ENCODE assay signal across 10 cellular contexts in genomic region chr7:43872401-43873165, GRCh38. TPM values are rescaled to one million over a fixed set of nuclear protein-coding genes. Genes with fewer than 3 reads are reported as not detected.
A peak's percentile ranks its signal among the peaks of the same experiment; 100 is the strongest.
DNase-seq lines count a peak whose midpoint lies in the region; ATAC-seq, FAIRE-seq and TF ChIP-seq lines count a peak whose summit lies in the region.
"Had no signal": no experiment of that assay in that cellular context is flagged by ENCODE, and none has a peak within 500 bp of the region (broad histone marks: within the 10 kb centered on the region; RNA-seq: fewer than 3 reads in every experiment).

No MANE protein-coding gene starts in this region.

- H3K4me1 ChIP-seq in H1 (replicated peaks in 1 of 4; ENCODE audit: control insufficient read depth in 3 of 4, insufficient read depth in 4 of 4, low read length in 3 of 4) (peaks cover 3 to 14% (median 6%) of the 10 kb centered on the region in 4 experiments), mucosa of descending colon (ENCODE audit: low read depth) (peaks cover 20% of the 10 kb centered on the region)

- no peak overlapping the region for H2BK12ac ChIP-seq in H1 (ENCODE audit: low read depth, low read length)

- no peak overlapping the region for H2BK5ac ChIP-seq in H1 (ENCODE audit: low read depth, low read length)

- no peak overlapping the region for H3K14ac ChIP-seq in H1 (ENCODE audit: insufficient read length)

- no peak overlapping the region for H3K23ac ChIP-seq in H1 (ENCODE audit: insufficient read length)

- no peak overlapping the region for H4K91ac ChIP-seq in H1 (replicated peaks; ENCODE audit: insufficient read length, low read length)

- no peaks in the 10 kb centered on the region for H3K9me3 ChIP-seq in H1 (ENCODE audit: insufficient read depth in 2 of 2, low read depth in 1 of 2, low read length in 1 of 2)
- no peaks in the 10 kb centered on the region for H3K9me3 ChIP-seq in mucosa of descending colon

- POLR2A ChIA-PET in H1 (lab: Charles Lee; ENCODE audit: partially characterized antibody): interaction anchor here (1.2 to 1.7 kb wide), 4 partner anchors 9 to 54 kb away, joined by 3 to 4 read pairs (median 4); partner anchors contain the start of gene URGCP

- no peak overlapping the region for H2AFZ ChIP-seq in H1 (ENCODE audit: low read length)

- H2BK120ac ChIP-seq in H1 (replicated peaks; ENCODE audit: low read depth, low read length): no peak overlapping the region

- H3K4me3 ChIP-seq in H1 (ENCODE audit: extremely low read depth in 1 of 4, insufficient read depth in 2 of 4, low read depth in 3 of 4, low read length in 4 of 4): no peak overlapping the region
- H3K4me3 ChIP-seq in mucosa of descending colon: no peak overlapping the region

- no peaks in the 10 kb centered on the region for H3K27me3 ChIP-seq in H1 (replicated peaks in 1 of 4; ENCODE audit: control insufficient read depth in 3 of 4, extremely low read depth in 1 of 4, insufficient read depth in 3 of 4, low read length in 3 of 4)

- H3K79me1 ChIP-seq in H1 (ENCODE audit: low read depth, low read length): 0 out of 2 replicates have a peak, but pooled peaks cover 2% of the 10 kb centered on the region

- DNase-seq in A172 (ENCODE audit: low spot score) (peak; percentile 87), HTR-8/SVneo (ENCODE audit: insufficient read length, low spot score) (peak; percentile 47), H1 (ENCODE audit: low read depth in 1 of 2, low spot score in 2 of 2) (peak in 1 of 2 experiments; percentile 50), mucosa of descending colon (peak in 1 of 3 donors; percentile 45), DMS153 treated with DMSO at 0.1 percent for 48 hours (lab: John Stamatoyannopoulos, UW; ENCODE audit: unreplicated experiment) (no peak)
- DNase-seq: Calu3, NCI-H2171 had no signal

- H3K27ac ChIP-seq in H1 (ENCODE audit: low read depth, low read length): no peak overlapping the region

- intact Hi-C loops in mucosa of descending colon (cut with DNase I, micrococcal nuclease): no loop called here

- TF ChIP-seq CTCF in H1 (IDR thresholded peaks at IDR 0.05; ENCODE audit: control extremely low read depth in 1 of 3, insufficient read depth in 1 of 3, low read depth in 1 of 3, low read length in 3 of 3) (no peak), mucosa of descending colon (IDR thresholded peaks at IDR 0.05) (no peak)

- H4K5ac ChIP-seq in H1 (ENCODE audit: insufficient read length, low read depth, low read length): no peak overlapping the region

- H3K36me3 ChIP-seq in H1 (ENCODE audit: control insufficient read depth in 2 of 4, insufficient read depth in 4 of 4, low read length in 3 of 4) (peaks cover 0 to 18% (median 7%) of the 10 kb centered on the region in 4 experiments; a peak in 4 of 8 replicates), mucosa of descending colon (ENCODE audit: low read depth) (peaks cover 9% of the 10 kb centered on the region)

- H4K8ac ChIP-seq in H1 (ENCODE audit: extremely low read depth, insufficient read depth, low read length): no peak overlapping the region; the same call in 1 of the 2 replicates

- CTCF ChIA-PET in H1 (lab: Charles Lee; ENCODE audit: partially characterized antibody): interaction anchor here (0.6 to 1.5 kb wide), 6 partner anchors 9 to 290 kb away, joined by 3 to 5 read pairs (median 3); partner anchors contain the start of gene STK17A

- no peak overlapping the region for H3K9ac ChIP-seq in H1 (replicated peaks in 1 of 4; ENCODE audit: extremely low read depth in 1 of 4, low read depth in 3 of 4, low read length in 3 of 4)

- no peak for TF ChIP-seq POLR2A in H1 (IDR thresholded peaks at IDR 0.05; ENCODE audit: control extremely low read depth in 1 of 2, low read depth in 2 of 2, low read length in 2 of 2)

- TF ChIP-seq EP300 in H1 (IDR thresholded peaks at IDR 0.05; ENCODE audit: borderline replicate concordance in 1 of 2, low read depth in 2 of 2, low read length in 2 of 2): no peak

- 0 out of 2 replicates have a peak overlapping the region, but pooled peaks have one; percentile 18 for H2BK15ac ChIP-seq in H1 (ENCODE audit: low read length)

- no peak overlapping the region for H3K4ac ChIP-seq in H1 (replicated peaks; ENCODE audit: insufficient read length, low read depth, low read length)

- H3K23me2 ChIP-seq in H1 (ENCODE audit: low read depth, low read length): peaks cover 2% of the 10 kb centered on the region; the same call in 1 of the 2 replicates

- no peak overlapping the region; the same call in 1 of the 2 replicates for H2AK5ac ChIP-seq in H1 (ENCODE audit: low read depth, low read length)

- peak; percentile 50 for ATAC-seq in mucosa of descending colon
- no peak for ATAC-seq in HG02973 (IDR thresholded peaks at IDR 0.05; ENCODE audit: unreplicated experiment)
- no peak for ATAC-seq in GM21786 (IDR thresholded peaks at IDR 0.05; ENCODE audit: unreplicated experiment)
- ATAC-seq in HG02884 (IDR thresholded peaks at IDR 0.05; ENCODE audit: unreplicated experiment): no peak

- no peaks in the 10 kb centered on the region for H4K20me1 ChIP-seq in H1 (replicated peaks in 1 of 2; ENCODE audit: control insufficient read depth in 1 of 2, insufficient read depth in 2 of 2, low read length in 2 of 2)

- TF ChIP-seq RAD21 in H1 (IDR thresholded peaks at IDR 0.05 in 1 of 2, conservative IDR thresholded peaks at IDR 0.05 in 1 of 2; ENCODE audit: low read depth in 2 of 2, low read length in 2 of 2): no peak

- 87% methylated on average over 7 of the region's 7 CpGs; no CpG with 5 or more reads in 1 of the 2 experiments for WGBS in H1 (ENCODE audit: extremely low coverage in 1 of 2, insufficient coverage in 1 of 2, insufficient read length in 1 of 2, insufficient replicate concordance in 2 of 2, low coverage in 1 of 2, low lambda C conversion rate in 2 of 2, missing lambda C conversion rate in 1 of 2), 2 experiments

- no peak overlapping the region for H3K56ac ChIP-seq in H1 (replicated peaks; ENCODE audit: insufficient read length, low read depth, low read length)

- H2BK20ac ChIP-seq in H1 (ENCODE audit: low read length): no peak overlapping the region

- 0 out of 4 replicates have a peak overlapping the region, but pooled peaks of 1 of the 2 experiments have one; percentile 34 for H3K4me2 ChIP-seq in H1 (ENCODE audit: insufficient read depth in 1 of 2, low read depth in 2 of 2, low read length in 2 of 2)

- H3K18ac ChIP-seq in H1 (ENCODE audit: extremely low read depth, low read length): no peak overlapping the region

- FAIRE-seq in HTR-8/SVneo (lab: Jason Lieb, UNC) (no peak), H1 (lab: Jason Lieb, UNC) (no peak)

- H3K79me2 ChIP-seq in H1 (ENCODE audit: control insufficient read depth in 1 of 2, insufficient read depth in 2 of 2, low read length in 2 of 2): no peaks in the 10 kb centered on the region

TF ChIP-seq in H1, 55 proteins besides CTCF, POLR2A, EP300 and RAD21:
- TF ChIP-seq MAFK (IDR thresholded peaks at IDR 0.05; ENCODE audit: low read depth, low read length) (no peak), SIN3A (conservative IDR thresholded peaks at IDR 0.05 in 1 of 2, IDR thresholded peaks at IDR 0.05 in 1 of 2; ENCODE audit: low read depth in 1 of 2, low read length in 2 of 2) (no peak)

RNA-seq across cellular contexts. Expression of gene MRPS24, which starts 3.3 kb away (rescaled TPM):
- total RNA-seq in A172 (2014; rRNA removed; shearing (Covaris generic)): 230 and 294 TPM in 2 replicates
- 132 and 133 TPM in 2 replicates for total RNA-seq in H1 (2021; fragmentation: NEBNext Ultra II Directional; extraction: Animal tissue kit (Norgen Biotek cat#: 25700))
- polyA plus RNA-seq in H1 (2011; rRNA removed): 347 and 410 TPM in 2 replicates
- 302 TPM for polyA plus RNA-seq in H1 (2011; cell fraction: cytosol; rRNA removed)
- polyA plus RNA-seq in H1 (2011; cell fraction: nucleus; rRNA removed): 205 TPM
- 187 to 195 TPM (median 188 TPM) in 4 replicates for polyA plus RNA-seq in H1 (2012, experiment 1 of 2)
- 311 TPM for polyA plus RNA-seq in H1 (2012, experiment 2 of 2)
- 179 TPM for polyA plus RNA-seq in H1 (2013, experiment 1 of 2)
- polyA plus RNA-seq in H1 (2013, experiment 2 of 2): 187 TPM
- 62.7 and 63.9 TPM in 2 replicates for polyA minus RNA-seq in H1 (2011; rRNA and poly(A)+ RNA removed)
- polyA minus RNA-seq in H1 (2011; cell fraction: cytosol; rRNA and poly(A)+ RNA removed): 93.6 TPM
- 68.7 TPM for polyA minus RNA-seq in H1 (2011; cell fraction: nucleus; rRNA and poly(A)+ RNA removed)
- total RNA-seq in mucosa of descending colon: 10 to 100 TPM; 86.4 to 93.1 (median 90.2) TPM

RNA-seq across cellular contexts. Expression of gene URGCP, which starts 33.8 kb away (rescaled TPM):
- total RNA-seq in A172 (2014; rRNA removed; shearing (Covaris generic)): 37.8 and 41.8 TPM in 2 replicates
- total RNA-seq in H1 (2021; fragmentation: NEBNext Ultra II Directional; extraction: Animal tissue kit (Norgen Biotek cat#: 25700)): 18.2 and 18.7 TPM in 2 replicates
- 9.0 and 10.7 TPM in 2 replicates for polyA plus RNA-seq in H1 (2011; rRNA removed)
- 9.4 TPM for polyA plus RNA-seq in H1 (2011; cell fraction: cytosol; rRNA removed)
- 16.0 TPM for polyA plus RNA-seq in H1 (2011; cell fraction: nucleus; rRNA removed)
- 14.3 to 15.5 TPM (median 15.1 TPM) in 4 replicates for polyA plus RNA-seq in H1 (2012, experiment 1 of 2)
- polyA plus RNA-seq in H1 (2012, experiment 2 of 2): 9.6 TPM
- 11.5 TPM for polyA plus RNA-seq in H1 (2013, experiment 1 of 2)
- 9.7 TPM for polyA plus RNA-seq in H1 (2013, experiment 2 of 2)
- 16.8 and 18.2 TPM in 2 replicates for polyA minus RNA-seq in H1 (2011; rRNA and poly(A)+ RNA removed)
- polyA minus RNA-seq in H1 (2011; cell fraction: cytosol; rRNA and poly(A)+ RNA removed): 10.1 TPM
- 7.2 TPM for polyA minus RNA-seq in H1 (2011; cell fraction: nucleus; rRNA and poly(A)+ RNA removed)
- total RNA-seq in mucosa of descending colon: 10 to 100 TPM; 51.0 to 64.8 (median 60.4) TPM

RNA-seq across cellular contexts. Expression of gene UBE2D4, which starts 53.7 kb away (rescaled TPM):
- total RNA-seq in A172 (2014; rRNA removed; shearing (Covaris generic)): 14.3 and 23.9 TPM in 2 replicates
- total RNA-seq in H1 (2021; fragmentation: NEBNext Ultra II Directional; extraction: Animal tissue kit (Norgen Biotek cat#: 25700)): 3.4 and 5.2 TPM in 2 replicates
- 8.8 and 9.4 TPM in 2 replicates for polyA plus RNA-seq in H1 (2011; rRNA removed)
- polyA plus RNA-seq in H1 (2011; cell fraction: cytosol; rRNA removed): 6.0 TPM
- polyA plus RNA-seq in H1 (2011; cell fraction: nucleus; rRNA removed): 7.2 TPM
- 2.9 to 5.4 TPM (median 3.9 TPM) in 4 replicates for polyA plus RNA-seq in H1 (2012, experiment 1 of 2)
- polyA plus RNA-seq in H1 (2012, experiment 2 of 2): 2.9 TPM
- 3.8 TPM for polyA plus RNA-seq in H1 (2013, experiment 1 of 2)
- polyA plus RNA-seq in H1 (2013, experiment 2 of 2): 3.4 TPM
- 9.8 and 14.7 TPM in 2 replicates for polyA minus RNA-seq in H1 (2011; rRNA and poly(A)+ RNA removed)
- 2.8 TPM for polyA minus RNA-seq in H1 (2011; cell fraction: cytosol; rRNA and poly(A)+ RNA removed)
- polyA minus RNA-seq in H1 (2011; cell fraction: nucleus; rRNA and poly(A)+ RNA removed): 4.4 TPM
- 10 to 100 TPM; 11.5 to 20.7 (median 11.8) TPM for total RNA-seq in mucosa of descending colon
